Comparison of ENCODE assay signal across 1 cellular context in genomic region chr15:81492303-81492702, GRCh38.
TF ChIP-seq lines count a peak whose summit lies in the region.

No MANE protein-coding gene starts in this region.

TF ChIP-seq in GM23338, 12 proteins besides CTCF, POLR2A, EP300 and RAD21 (continued from another document):
- TF ChIP-seq ZNF462 (CRISPR knock-in tag; IDR thresholded peaks at IDR 0.05) (no peak), STAT1 (IDR thresholded peaks at IDR 0.05; ENCODE audit: unreplicated experiment) (no peak), ZNF331 (CRISPR knock-in tag; IDR thresholded peaks at IDR 0.05; ENCODE audit: low read depth) (no peak)
